Comparison of ENCODE assay signal across 28 cellular contexts in genomic region chr3:135000465-135000864, GRCh38.
DNase-seq lines count a peak whose midpoint lies in the region; ATAC-seq and TF ChIP-seq lines count a peak whose summit lies in the region.
"Had no signal": no experiment of that assay in that cellular context is flagged by ENCODE, and none has a peak within 500 bp of the region (broad histone marks: within the 10 kb centered on the region; RNA-seq: fewer than 3 reads in every experiment).

No MANE protein-coding gene starts in this region.

- H3K27me3 Mint-ChIP-seq in T-helper 2 cell treated with Interferon-gamma antibody and Interleukin-4, amounts not matched to agents 5 μg/mL and 100 μg/mL, for 36 hours (ENCODE audit: low read depth) = peaks cover 8% of the 10 kb centered on the region
- no peaks in the 10 kb centered on the region for H3K27me3 Mint-ChIP-seq in GM23338 (ENCODE audit: insufficient read depth, low read depth, poor library complexity)
- H3K27me3 Mint-ChIP-seq: activated naive CD8-positive, alpha-beta T cell treated with anti-CD3 and anti-CD28 coated beads for 36 hours had no signal

- ATAC-seq in GM18909 (IDR thresholded peaks at IDR 0.05; ENCODE audit: poor library complexity, unreplicated experiment) = no peak
- ATAC-seq in GM23338 = no peak

- H3K36me3 Mint-ChIP-seq in T-helper 2 cell treated with Interferon-gamma antibody and Interleukin-4, amounts not matched to agents 5 μg/mL and 100 μg/mL, for 36 hours (ENCODE audit: low read depth) = no peaks in the 10 kb centered on the region
- H3K36me3 Mint-ChIP-seq in GM23338 (ENCODE audit: low read depth) = no peaks in the 10 kb centered on the region; the same call in 2 of the 3 replicates
- H3K36me3 Mint-ChIP-seq: activated naive CD8-positive, alpha-beta T cell treated with anti-CD3 and anti-CD28 coated beads for 36 hours; immature natural killer cell; naive B cell had no signal

- H3K4me3 Mint-ChIP-seq in T-helper 2 cell treated with Interferon-gamma antibody and Interleukin-4, amounts not matched to agents 5 μg/mL and 100 μg/mL, for 36 hours = no peak overlapping the region
- no peak overlapping the region for H3K4me3 Mint-ChIP-seq in GM23338
- H3K4me3 Mint-ChIP-seq: activated naive CD8-positive, alpha-beta T cell treated with anti-CD3 and anti-CD28 coated beads for 36 hours; activated T-cell treated with anti-CD3 and anti-CD28 coated beads, Interleukin-2, amount 50 U/mL, for 24 hours; immature natural killer cell; naive B cell had no signal

- H3K4me2 ChIP-seq in GM23338 = no peak overlapping the region
- H3K4me2 ChIP-seq: BLaER1, PC-9, SK-N-SH had no signal

- no peaks in the 10 kb centered on the region; the same call in 1 of the 2 replicates for H3K36me3 ChIP-seq in GM23338 (ENCODE audit: insufficient read depth)
- H3K36me3 ChIP-seq: BLaER1, breast epithelium, left ventricle myocardium inferior, prostate gland, transverse colon had no signal

- H3K79me2 ChIP-seq in GM23338 (replicated peaks; ENCODE audit: insufficient read depth) = no peaks in the 10 kb centered on the region

- no peak overlapping the region for H3K27ac ChIP-seq in GM23338 (ENCODE audit: low read depth)
- H3K27ac ChIP-seq: BLaER1, breast epithelium, left ventricle myocardium inferior, PC-9, prostate gland, transverse colon had no signal

- TF ChIP-seq CTCF in epithelial cell of proximal tubule (conservative IDR thresholded peaks at IDR 0.05; ENCODE audit: low read depth, low read length) = no peak
- TF ChIP-seq CTCF in GM23338 (conservative IDR thresholded peaks at IDR 0.05; ENCODE audit: low read depth in 2 of 2) = no peak

- peaks cover 4% of the 10 kb centered on the region for H3K4me1 Mint-ChIP-seq in T-helper 2 cell treated with Interferon-gamma antibody and Interleukin-4, amounts not matched to agents 5 μg/mL and 100 μg/mL, for 36 hours (ENCODE audit: low read depth)
- H3K4me1 Mint-ChIP-seq in GM23338 = no peaks in the 10 kb centered on the region
- H3K4me1 Mint-ChIP-seq: activated naive CD8-positive, alpha-beta T cell treated with anti-CD3 and anti-CD28 coated beads for 36 hours; immature natural killer cell; naive B cell had no signal

- H3K4me3 ChIP-seq in epithelial cell of proximal tubule (ENCODE audit: low read depth, low read length) (no peak overlapping the region), GM23338 (no peak overlapping the region)
- H3K4me3 ChIP-seq: BLaER1, breast epithelium, left ventricle myocardium inferior, PC-9, prostate gland, transverse colon had no signal

- no peaks in the 10 kb centered on the region for H3F3A ChIP-seq in GM23338 (replicated peaks; ENCODE audit: low read depth)

- no peaks in the 10 kb centered on the region for H4K20me1 ChIP-seq in GM23338 (replicated peaks; ENCODE audit: insufficient read depth)
- H4K20me1 ChIP-seq: BLaER1 had no signal

- no peak overlapping the region for H2AFZ ChIP-seq in GM23338
- H2AFZ ChIP-seq: PC-9 had no signal

- no peaks in the 10 kb centered on the region for H3K9me2 ChIP-seq in GM23338 (ENCODE audit: insufficient read depth)
- H3K9me2 ChIP-seq: SK-N-SH had no signal

- no peaks in the 10 kb centered on the region for H3K9me3 Mint-ChIP-seq in T-helper 2 cell treated with Interferon-gamma antibody and Interleukin-4, amounts not matched to agents 5 μg/mL and 100 μg/mL, for 36 hours
- H3K9me3 Mint-ChIP-seq in GM23338 = peaks cover 6% of the 10 kb centered on the region
- H3K9me3 Mint-ChIP-seq: activated T-cell treated with anti-CD3 and anti-CD28 coated beads, Interleukin-2, amount 50 U/mL, for 24 hours had no signal

- H3K27me3 ChIP-seq in GM23338 (ENCODE audit: insufficient read depth) = no peaks in the 10 kb centered on the region
- H3K27me3 ChIP-seq: BLaER1, breast epithelium, transverse colon had no signal

- H3K27ac Mint-ChIP-seq in T-helper 2 cell treated with Interferon-gamma antibody and Interleukin-4, amounts not matched to agents 5 μg/mL and 100 μg/mL, for 36 hours = no peak overlapping the region
- H3K27ac Mint-ChIP-seq in GM23338 = no peak overlapping the region
- H3K27ac Mint-ChIP-seq: activated naive CD8-positive, alpha-beta T cell treated with anti-CD3 and anti-CD28 coated beads for 36 hours; activated T-cell treated with anti-CD3 and anti-CD28 coated beads, Interleukin-2, amount 50 U/mL, for 24 hours; immature natural killer cell; naive B cell had no signal

- peak; percentile 81 for DNase-seq in NCI-H1105 (lab: John Stamatoyannopoulos, UW)
- peak; percentile 87 for DNase-seq in NCI-H2081 treated with DMSO at 0.1 percent for 48 hours (lab: John Stamatoyannopoulos, UW)
- peak; percentile 30 for DNase-seq in epithelial cell of proximal tubule (ENCODE audit: low read depth)
- DNase-seq in medulla oblongata (ENCODE audit: extremely low spot score) = peak; percentile 23
- DNase-seq in T-helper 2 cell treated with Interferon-gamma antibody and Interleukin-4, amounts not matched to agents 5 μg/mL and 100 μg/mL, for 36 hours (ENCODE audit: low spot score) = no peak
- no peak for DNase-seq in GM23338 (ENCODE audit: low spot score)
- DNase-seq: activated CD4-positive, alpha-beta T cell treated with anti-CD3 and anti-CD28 coated beads, Interleukin-2, amount 50 U/mL, for 1 hour; activated CD4-positive, CD25-positive, alpha-beta regulatory T cell; activated gamma-delta T cell; activated naive CD8-positive, alpha-beta T cell treated with anti-CD3 and anti-CD28 coated beads for 36 hours; activated T-cell treated with anti-CD3 and anti-CD28 coated beads, Interleukin-2, amount 50 U/mL, for 24 hours; anterior cingulate cortex; DMS153; immature natural killer cell; left ventricle myocardium inferior; midbrain; MV-4-11; naive B cell; NCI-H187 treated with DMSO at 0.1 percent for 48 hours; NCI-H524; PC-9; SK-N-SH; stimulated activated CD4-positive, alpha-beta T cell treated with anti-CD3 and anti-CD28 coated beads, Interleukin-4, amount 100 ng/mL, for 24 hours; transverse colon had no signal

- H3K4me1 ChIP-seq in GM23338 (ENCODE audit: insufficient read depth) = no peaks in the 10 kb centered on the region
- H3K4me1 ChIP-seq: BLaER1, breast epithelium, left ventricle myocardium inferior, prostate gland, transverse colon had no signal

TF ChIP-seq in GM23338, 12 proteins besides CTCF, POLR2A, EP300 and RAD21 (continues in another document):
- TF ChIP-seq POLR2AphosphoS5 (IDR thresholded peaks at IDR 0.05; ENCODE audit: low read depth) = no peak
- no peak for TF ChIP-seq ZNF462 (CRISPR knock-in tag; IDR thresholded peaks at IDR 0.05)
- no peak for TF ChIP-seq NANOG (IDR thresholded peaks at IDR 0.05; ENCODE audit: borderline replicate concordance)

Comparison
In these comparisons a context has a peak if more than half of its experiments do, and no peak if none do; other contexts are left out.
1. DNase-seq: peak in NCI-H1105 (single experiment), NCI-H2081 treated with DMSO at 0.1 percent for 48 hours (single experiment), epithelial cell of proximal tubule (single experiment) and medulla oblongata (single experiment); none in T-helper 2 cell treated with Interferon-gamma antibody and Interleukin-4, amounts not matched to agents 5 μg/mL and 100 μg/mL, for 36 hours (single experiment) and GM23338 (single experiment).